6 cellular contexts compared by ENCODE assay signal in the genomic region with DNA sequence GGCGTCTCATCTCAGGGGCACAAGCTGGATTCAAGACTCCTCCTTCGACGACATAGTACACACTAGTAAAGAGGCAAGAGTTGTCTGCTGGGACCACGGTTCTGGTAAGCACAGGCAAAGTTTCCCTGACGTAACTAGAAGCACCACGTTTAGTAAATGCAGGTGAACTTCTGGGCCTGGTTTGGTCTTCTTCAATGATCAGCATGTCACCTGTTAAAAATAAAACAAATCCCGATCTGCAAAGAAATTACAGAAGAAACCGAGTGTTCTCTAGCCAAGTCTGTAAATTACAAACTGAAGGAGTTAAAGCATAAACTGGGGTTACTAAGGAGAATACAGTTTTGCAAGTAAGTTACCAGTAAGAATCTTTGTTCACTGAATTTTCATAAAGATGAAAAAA. TPM values are rescaled to one million over a fixed set of nuclear protein-coding genes. Genes with fewer than 3 reads are reported as not detected.
DNase-seq lines count a peak whose midpoint lies in the region; ATAC-seq, FAIRE-seq and TF ChIP-seq lines count a peak whose summit lies in the region.

No MANE protein-coding gene starts in this region.

- RAD21 ChIA-PET in GM12878 (lab: Charles Lee; ENCODE audit: unreplicated experiment), result interaction anchor here (0.8 to 2.2 kb wide), 9 partner anchors 19 to 450 kb away, joined by 3 to 7 read pairs (median 3); a partner anchor contains a TSS

- peak overlapping the region; percentile 38 for H3K27ac Mint-ChIP-seq in HFFc6

- peaks cover 29% of the 10 kb centered on the region for H3K79me2 ChIP-seq in GM12878 (ENCODE audit: control insufficient read depth, insufficient read depth, low read length)

- no peak for TF ChIP-seq CTCF in HFFc6 (IDR thresholded peaks at IDR 0.05)
- no peak for TF ChIP-seq CTCF in GM12878 (IDR thresholded peaks at IDR 0.05 in 2 of 3, conservative IDR thresholded peaks at IDR 0.05 in 1 of 3; ENCODE audit: control insufficient read depth in 2 of 3, extremely low read depth in 1 of 3, insufficient read depth in 1 of 3, low read depth in 3 of 3, low read length in 3 of 3)
- no peak for TF ChIP-seq CTCF in neutrophil (IDR thresholded peaks at IDR 0.05)

- TF ChIP-seq RAD21 in GM12878 (IDR thresholded peaks at IDR 0.05; ENCODE audit: insufficient read depth, low read depth, low read length), result no peak

- no peaks in the 10 kb centered on the region for H4K20me1 ChIP-seq in GM12878 (ENCODE audit: control insufficient read depth, insufficient read depth)

- H3K4me1 Mint-ChIP-seq in HFFc6 (ENCODE audit: low read depth), result peaks cover 78% of the 10 kb centered on the region

- H3K27me3 Mint-ChIP-seq in HFFc6 (ENCODE audit: insufficient read depth), result peaks cover 7% of the 10 kb centered on the region

- H3K36me3 ChIP-seq in GM12878 (ENCODE audit: control insufficient read depth in 2 of 2, insufficient read depth in 2 of 2, low read length in 1 of 2) (peaks cover 0 to 8% of the 10 kb centered on the region in 2 experiments; a peak in 2 of 4 replicates), neutrophil (peaks cover 25% of the 10 kb centered on the region)

- H3K4me3 Mint-ChIP-seq in HFFc6, result peak overlapping the region; percentile 97

- no peak for TF ChIP-seq POLR2A in GM12878 (IDR thresholded peaks at IDR 0.05; ENCODE audit: low read depth, low read length)

- no peak for TF ChIP-seq EP300 in GM12878 (IDR thresholded peaks at IDR 0.05; ENCODE audit: borderline replicate concordance in 1 of 2, control insufficient read depth in 1 of 2, low read depth in 2 of 2, low read length in 2 of 2)

- 58% methylated on average over 8 of the region's 8 CpGs for WGBS in GM12878 (ENCODE audit: insufficient coverage, insufficient replicate concordance, low lambda C conversion rate, missing lambda C conversion rate)

- H3K36me3 Mint-ChIP-seq in HFFc6 (ENCODE audit: low read depth), result peaks cover 43% of the 10 kb centered on the region

- no peak for FAIRE-seq in GM12878 (lab: Jason Lieb, UNC)

- H3K27ac ChIP-seq in GM12878 (ENCODE audit: control insufficient read depth, insufficient read depth), result peak overlapping the region; percentile 55
- peak overlapping the region; percentile 92 for H3K27ac ChIP-seq in neutrophil

- SMC1A ChIA-PET in GM12878 (lab: Charles Lee; ENCODE audit: uncharacterized antibody, unreplicated experiment), result interaction anchor here (0.6 to 7.1 kb wide), 7 partner anchors 24 to 356 kb away, joined by 3 to 66 read pairs (median 5); no protein-coding TSS in a partner anchor

- H3K4me1 ChIP-seq in GM12878 (ENCODE audit: control insufficient read depth, insufficient read depth, low read length) (peaks cover 21% of the 10 kb centered on the region), neutrophil (ENCODE audit: control insufficient read depth in 1 of 2, insufficient read depth in 1 of 2, low read depth in 1 of 2, low read length in 1 of 2) (peaks cover 68 to 78% of the 10 kb centered on the region in 2 experiments)

- H2AFZ ChIP-seq in GM12878 (ENCODE audit: control insufficient read depth, low read depth, low read length), result no peak overlapping the region

- peak overlapping the region; percentile 81; the same call in 1 of the 2 replicates for H3K4me2 ChIP-seq in GM12878 (ENCODE audit: control insufficient read depth, insufficient read depth)

- no peaks in the 10 kb centered on the region for H3K9me3 Mint-ChIP-seq in HFFc6

- no peaks in the 10 kb centered on the region; the same call in 2 of the 3 replicates for H3K9me3 ChIP-seq in GM12878 (replicated peaks; ENCODE audit: control insufficient read depth, insufficient read depth, low read length)
- no peaks in the 10 kb centered on the region for H3K9me3 ChIP-seq in neutrophil

- in situ Hi-C loops in GM12878 (cut with MboI), result no loop called here

- DNase-seq in HFFc6 (no peak), GM12878 (ENCODE audit: low read depth, low spot score) (no peak)

- BruUV-seq in GM12878 (replicated peaks; lab: Mats Ljungman, UMichigan), result no TSS peak

- intact Hi-C loops in GM12878 (cut with micrococcal nuclease; ENCODE audit: unreplicated experiment), result no loop called here

- ATAC-seq in GM12878 (no peak), HG03025 (IDR thresholded peaks at IDR 0.05; ENCODE audit: low FRiP score, unreplicated experiment) (no peak), HG02973 (IDR thresholded peaks at IDR 0.05; ENCODE audit: unreplicated experiment) (no peak), HG02642 (IDR thresholded peaks at IDR 0.05; ENCODE audit: poor library complexity, unreplicated experiment) (no peak)

- H3K27me3 ChIP-seq in GM12878 (replicated peaks in 1 of 2; ENCODE audit: control insufficient read depth in 2 of 2, insufficient read depth in 2 of 2, low read length in 1 of 2) (no peaks in the 10 kb centered on the region), neutrophil (no peaks in the 10 kb centered on the region)

- peak overlapping the region; percentile 10 for H3K9ac ChIP-seq in GM12878 (ENCODE audit: control insufficient read depth, insufficient read depth, low read length)

- H3K4me3 ChIP-seq in GM12878 (peak overlapping the region; percentile 94), neutrophil (ENCODE audit: low read depth in 1 of 2, low read length in 1 of 2) (peak overlapping the region; percentile 90 to 99)

- POLR2A ChIA-PET in GM12878 (lab: Charles Lee), result no interaction called here

- CTCF ChIA-PET in GM12878 (lab: Yijun Ruan, JAX), result interaction anchor here (0.8 to 9.2 kb wide), 21 partner anchors 9 to 450 kb away, joined by 3 to 131 read pairs (median 5); a partner anchor contains a TSS

RNA-seq across cellular contexts. Expression of a gene that starts 1.5 kb away (rescaled TPM):
- total RNA-seq in HFFc6 (2021; fragmentation: NEBNext Ultra II Directional; extraction: Animal tissue kit (Norgen Biotek cat#: 25700)), result 10 to 100 TPM in 1 of 6 experiments, 1 to 10 TPM in 5; 6.5 to 10.6 (median 7.1) TPM
- 12.7 and 12.8 TPM in 2 replicates for total RNA-seq in GM12878 (2013; cell fraction: nucleolus; rRNA removed)
- total RNA-seq in GM12878 (2014; rRNA removed), result 7.7 and 9.5 TPM in 2 replicates
- total RNA-seq in GM12878 (2014; rRNA removed; fragmentation: Illumina TruSeq; extraction: Trizol), result 7.9 TPM in 2 replicates
- total RNA-seq in GM12878 (2021), result 6.9 and 7.1 TPM in 2 replicates
- polyA plus RNA-seq in GM12878 (2011; ENCODE audit: low read depth), result 2.5 TPM
- 4.4 and 5.6 TPM in 2 replicates for polyA plus RNA-seq in GM12878 (2011; rRNA removed)
- polyA plus RNA-seq in GM12878 (2011; cell fraction: cytosol; rRNA removed), result 1.4 and 1.9 TPM in 2 replicates
- polyA plus RNA-seq in GM12878 (2011; cell fraction: nucleus; rRNA removed), result 3.7 TPM in 2 replicates
- 3.5 and 5.0 TPM in 2 replicates for polyA plus RNA-seq in GM12878 (2012)
- 6.6 and 7.9 TPM in 2 replicates for polyA plus RNA-seq in GM12878 (2014; fragmentation: Illumina TruSeq; extraction: Trizol)
- 1 to 10 TPM; 2.1 to 2.2 TPM for polyA plus RNA-seq in GM12878 (2014; fragmentation: Nextera tagmentation; extraction: Ambion mirVana)
- 3.3 and 4.0 TPM in 2 replicates for polyA plus RNA-seq in GM12878 (2014; rRNA removed)
- 1 to 10 TPM; 4.9 to 5.1 TPM for polyA plus RNA-seq in GM12878 (2016; fragmentation: Nextera tagmentation; extraction: Ambion mirVana)
- polyA minus RNA-seq in GM12878 (2011; rRNA and poly(A)+ RNA removed), result 2.7 and 4.6 TPM in 2 replicates
- 1.3 and 2.2 TPM in 2 replicates for polyA minus RNA-seq in GM12878 (2011; cell fraction: cytosol; rRNA and poly(A)+ RNA removed)
- polyA minus RNA-seq in GM12878 (2011; cell fraction: nucleus; rRNA and poly(A)+ RNA removed), result 9.3 and 11.5 TPM in 2 replicates

RNA-seq across cellular contexts. Expression of a gene that starts 3.6 kb away (rescaled TPM):
- total RNA-seq in HFFc6 (2021; fragmentation: NEBNext Ultra II Directional; extraction: Animal tissue kit (Norgen Biotek cat#: 25700)), result 1 to 10 TPM; 2.5 to 7.0 (median 3.2) TPM
- total RNA-seq in GM12878 (2013; cell fraction: nucleolus; rRNA removed), result 4.6 and 8.9 TPM in 2 replicates
- 1.1 and 1.2 TPM in 2 replicates for total RNA-seq in GM12878 (2014; rRNA removed)
- 1.1 and 1.3 TPM in 2 replicates for total RNA-seq in GM12878 (2014; rRNA removed; fragmentation: Illumina TruSeq; extraction: Trizol)
- total RNA-seq in GM12878 (2021), result 0.95 and 1.9 TPM in 2 replicates
- polyA plus RNA-seq in GM12878 (2011; ENCODE audit: low read depth), result 1.0 TPM
- polyA plus RNA-seq in GM12878 (2011; rRNA removed), result 1.3 and 1.6 TPM in 2 replicates
- polyA plus RNA-seq in GM12878 (2011; cell fraction: cytosol; rRNA removed), result 0.79 and 0.99 TPM in 2 replicates
- polyA plus RNA-seq in GM12878 (2011; cell fraction: nucleus; rRNA removed), result 2.4 TPM in 2 replicates
- 1.3 and 1.4 TPM in 2 replicates for polyA plus RNA-seq in GM12878 (2012)
- polyA plus RNA-seq in GM12878 (2014; fragmentation: Illumina TruSeq; extraction: Trizol), result 0.62 and 1.1 TPM in 2 replicates
- polyA plus RNA-seq in GM12878 (2014; fragmentation: Nextera tagmentation; extraction: Ambion mirVana), result under 1 TPM; 0.40 to 0.47 TPM
- polyA plus RNA-seq in GM12878 (2014; rRNA removed), result 0.44 and 1.2 TPM in 2 replicates
- polyA plus RNA-seq in GM12878 (2016; fragmentation: Nextera tagmentation; extraction: Ambion mirVana), result under 1 TPM; 0.43 to 0.63 TPM
- 2.1 TPM in 2 replicates for polyA minus RNA-seq in GM12878 (2011; rRNA and poly(A)+ RNA removed)
- polyA minus RNA-seq in GM12878 (2011; cell fraction: cytosol; rRNA and poly(A)+ RNA removed), result 2.1 and 2.2 TPM in 2 replicates
- polyA minus RNA-seq in GM12878 (2011; cell fraction: nucleus; rRNA and poly(A)+ RNA removed), result 0.77 and 0.97 TPM in 2 replicates

RNA-seq across cellular contexts. Expression of a gene that starts 17.0 kb away (rescaled TPM):
- total RNA-seq in HFFc6 (2021; fragmentation: NEBNext Ultra II Directional; extraction: Animal tissue kit (Norgen Biotek cat#: 25700)), result under 1 TPM; 0.02 to 0.09 (median 0.06) TPM
- total RNA-seq in GM12878 (2013; cell fraction: nucleolus; rRNA removed), result not detected in 2 replicates
- total RNA-seq in GM12878 (2014; rRNA removed) (not detected in 2 replicates), GM12878 (2014; rRNA removed; fragmentation: Illumina TruSeq; extraction: Trizol) (not detected in 2 replicates), GM12878 (2021) (0.03 and 0.08 TPM in 2 replicates)
- not detected for polyA plus RNA-seq in GM12878 (2011; ENCODE audit: low read depth)
- polyA plus RNA-seq in GM12878 (2011; rRNA removed) (0.01 TPM in 1 of 2 replicates, not detected in the other), GM12878 (2014; fragmentation: Illumina TruSeq; extraction: Trizol) (not detected in 2 replicates), GM12878 (2014; fragmentation: Nextera tagmentation; extraction: Ambion mirVana) (not detected), GM12878 (2014; rRNA removed) (not detected in 2 replicates), GM12878 (2016; fragmentation: Nextera tagmentation; extraction: Ambion mirVana) (not detected)
- polyA plus RNA-seq in GM12878 (2011; cell fraction: cytosol; rRNA removed), result 0.01 TPM in 1 of 2 replicates, not detected in the other
- not detected in 2 replicates for polyA plus RNA-seq in GM12878 (2011; cell fraction: nucleus; rRNA removed)
- polyA plus RNA-seq in GM12878 (2012), result 0.04 TPM in 1 of 2 replicates, not detected in the other
- polyA minus RNA-seq in GM12878 (2011; rRNA and poly(A)+ RNA removed), result not detected in 2 replicates
- not detected in 2 replicates for polyA minus RNA-seq in GM12878 (2011; cell fraction: cytosol; rRNA and poly(A)+ RNA removed)
- not detected in 2 replicates for polyA minus RNA-seq in GM12878 (2011; cell fraction: nucleus; rRNA and poly(A)+ RNA removed)

RNA-seq across cellular contexts. Expression of a gene that starts 39.1 kb away (rescaled TPM):
- total RNA-seq in HFFc6 (2021; fragmentation: NEBNext Ultra II Directional; extraction: Animal tissue kit (Norgen Biotek cat#: 25700)), result under 1 TPM in 5 of 6 experiments, not detected in 1; 0.15 to 0.59 (median 0.24) TPM
- 0.24 and 0.63 TPM in 2 replicates for total RNA-seq in GM12878 (2013; cell fraction: nucleolus; rRNA removed)
- total RNA-seq in GM12878 (2014; rRNA removed) (0.11 TPM in 1 of 2 replicates, not detected in the other), GM12878 (2014; rRNA removed; fragmentation: Illumina TruSeq; extraction: Trizol) (0.31 and 0.46 TPM in 2 replicates), GM12878 (2021) (0.40 and 0.54 TPM in 2 replicates)
- polyA plus RNA-seq in GM12878 (2011; ENCODE audit: low read depth), result 0.68 TPM
- polyA plus RNA-seq in GM12878 (2011; rRNA removed) (0.53 and 0.92 TPM in 2 replicates), GM12878 (2014; fragmentation: Illumina TruSeq; extraction: Trizol) (0.41 TPM in 1 of 2 replicates, not detected in the other), GM12878 (2014; fragmentation: Nextera tagmentation; extraction: Ambion mirVana) (under 1 TPM; 0.44 to 0.84 TPM), GM12878 (2014; rRNA removed) (0.19 and 1.2 TPM in 2 replicates), GM12878 (2016; fragmentation: Nextera tagmentation; extraction: Ambion mirVana) (under 1 TPM; 0.31 to 0.69 TPM)
- polyA plus RNA-seq in GM12878 (2011; cell fraction: cytosol; rRNA removed), result 0.22 and 0.25 TPM in 2 replicates
- polyA plus RNA-seq in GM12878 (2011; cell fraction: nucleus; rRNA removed), result 0.98 and 1.5 TPM in 2 replicates
- 0.79 and 0.87 TPM in 2 replicates for polyA plus RNA-seq in GM12878 (2012)
- 0.10 and 1.2 TPM in 2 replicates for polyA minus RNA-seq in GM12878 (2011; rRNA and poly(A)+ RNA removed)
- polyA minus RNA-seq in GM12878 (2011; cell fraction: cytosol; rRNA and poly(A)+ RNA removed), result 2.9 and 5.3 TPM in 2 replicates
- polyA minus RNA-seq in GM12878 (2011; cell fraction: nucleus; rRNA and poly(A)+ RNA removed), result 0.29 and 0.60 TPM in 2 replicates

RNA-seq across cellular contexts. Expression of a gene that starts 54.5 kb away (rescaled TPM):
- not detected for total RNA-seq in HFFc6 (2021; fragmentation: NEBNext Ultra II Directional; extraction: Animal tissue kit (Norgen Biotek cat#: 25700))
- not detected in 2 replicates for total RNA-seq in GM12878 (2013; cell fraction: nucleolus; rRNA removed)
- not detected in 2 replicates for total RNA-seq in GM12878 (2014; rRNA removed)
- not detected in 2 replicates for total RNA-seq in GM12878 (2014; rRNA removed; fragmentation: Illumina TruSeq; extraction: Trizol)
- 0.21 and 0.31 TPM in 2 replicates for total RNA-seq in GM12878 (2021)
- polyA plus RNA-seq in GM12878 (2011; ENCODE audit: low read depth), result not detected
- polyA plus RNA-seq in GM12878 (2011; rRNA removed), result not detected in 2 replicates
- not detected in 2 replicates for polyA plus RNA-seq in GM12878 (2011; cell fraction: cytosol; rRNA removed)
- polyA plus RNA-seq in GM12878 (2011; cell fraction: nucleus; rRNA removed), result not detected in 2 replicates
- polyA plus RNA-seq in GM12878 (2012), result not detected in 2 replicates
- polyA plus RNA-seq in GM12878 (2014; fragmentation: Illumina TruSeq; extraction: Trizol), result not detected in 2 replicates
- polyA plus RNA-seq in GM12878 (2014; fragmentation: Nextera tagmentation; extraction: Ambion mirVana), result not detected
- polyA plus RNA-seq in GM12878 (2014; rRNA removed), result not detected in 2 replicates
- polyA plus RNA-seq in GM12878 (2016; fragmentation: Nextera tagmentation; extraction: Ambion mirVana), result not detected
- polyA minus RNA-seq in GM12878 (2011; rRNA and poly(A)+ RNA removed), result not detected in 2 replicates
- not detected in 2 replicates for polyA minus RNA-seq in GM12878 (2011; cell fraction: cytosol; rRNA and poly(A)+ RNA removed)
- not detected in 2 replicates for polyA minus RNA-seq in GM12878 (2011; cell fraction: nucleus; rRNA and poly(A)+ RNA removed)
